8 cellular contexts compared by ENCODE assay signal in genomic region chr2:55961318-55961911, GRCh38. TPM values are rescaled to one million over a fixed set of nuclear protein-coding genes. Genes with fewer than 3 reads are reported as not detected.
DNase-seq lines count a peak whose midpoint lies in the region; ATAC-seq, FAIRE-seq and TF ChIP-seq lines count a peak whose summit lies in the region.

No MANE protein-coding gene starts in this region.

- H3K27ac Mint-ChIP-seq in WTC11, result no peak overlapping the region

- H3K4me1 Mint-ChIP-seq in WTC11, result no peaks in the 10 kb centered on the region

- peak; percentile 47 for FAIRE-seq in GM19239 (lab: Jason Lieb, UNC)

- TF ChIP-seq POLR2A in upper lobe of left lung (IDR thresholded peaks at IDR 0.05), result no peak

- intact Hi-C loops in posterior vena cava (cut with DNase I), result no loop called here

- H3K4me3 ChIP-seq in BJ (ENCODE audit: low read depth, low read length), result no peak overlapping the region
- no peak overlapping the region for H3K4me3 ChIP-seq in upper lobe of left lung

- no peaks in the 10 kb centered on the region for H3K36me3 ChIP-seq in BJ (ENCODE audit: control insufficient read depth, insufficient read depth, low read length)
- H3K36me3 ChIP-seq in upper lobe of left lung, result no peaks in the 10 kb centered on the region

- POLR2A ChIA-PET in BJ (lab: Charles Lee), result no interaction called here
- POLR2A ChIA-PET in WTC11 (lab: Charles Lee), result no interaction called here

- WGBS in upper lobe of left lung, 2 donors, result 9 to 20% methylated on average over 3 of the region's 3 CpGs

- H3K4me3 Mint-ChIP-seq in WTC11, result no peak overlapping the region

- H3K27me3 ChIP-seq in BJ (ENCODE audit: control insufficient read depth, insufficient read depth, low read length) (no peaks in the 10 kb centered on the region), upper lobe of left lung (no peaks in the 10 kb centered on the region)

- no peaks in the 10 kb centered on the region for H3K9me3 ChIP-seq in upper lobe of left lung

- no peak for TF ChIP-seq EP300 in upper lobe of left lung (IDR thresholded peaks at IDR 0.05)

- peak; percentile 65 for ATAC-seq in WTC11
- ATAC-seq in upper lobe of left lung (ENCODE audit: low FRiP score in 2 of 2), result peak in 1 of 2 donors; percentile 52

- H3K27ac ChIP-seq in upper lobe of left lung, result no peak overlapping the region

- H3K36me3 Mint-ChIP-seq in WTC11, result no peaks in the 10 kb centered on the region

- CTCF ChIA-PET in BJ (lab: Yijun Ruan, JAX) (interaction anchor here (0.7 to 5.3 kb wide), 32 partner anchors 8 to 246 kb away, joined by 3 to 43 read pairs (median 4); no protein-coding TSS in a partner anchor), WTC11 (lab: Charles Lee) (interaction anchor here (1.0 to 4.5 kb wide), 10 partner anchors 10 to 258 kb away, joined by 3 to 47 read pairs (median 5); no protein-coding TSS in a partner anchor)

- no peaks in the 10 kb centered on the region for H3K9me3 Mint-ChIP-seq in WTC11

- H3K27me3 Mint-ChIP-seq in WTC11 (ENCODE audit: low read depth), result no peaks in the 10 kb centered on the region

- DNase-seq in BJ (ENCODE audit: low read depth) (no peak), GM19239 (ENCODE audit: insufficient read length, low spot score) (peak; percentile 12), NCI-H1092 treated with DMSO at 0.1 percent for 48 hours (lab: John Stamatoyannopoulos, UW) (peak; percentile 12), WTC11 (ENCODE audit: low spot score) (no peak), iPS DF 4.7 (ENCODE audit: extremely low read depth, low spot score) (peak; percentile 19), upper lobe of left lung (no peak), posterior vena cava (ENCODE audit: low spot score) (no peak)
- no peak for DNase-seq in effector CD8-positive, alpha-beta T cell (lab: John Stamatoyannopoulos, UW)

- peaks cover 0 to 13% (median 8%) of the 10 kb centered on the region in 4 donors for H3K4me1 ChIP-seq in upper lobe of left lung

- peak; percentile 66 for TF ChIP-seq CTCF in BJ (IDR thresholded peaks at IDR 0.05; ENCODE audit: insufficient read depth, low read depth, low read length)
- TF ChIP-seq CTCF in WTC11 (IDR thresholded peaks at IDR 0.05), result 0 out of 2 replicates have a peak, but pooled peaks have one; percentile 24
- TF ChIP-seq CTCF in upper lobe of left lung (IDR thresholded peaks at IDR 0.05), result peak in 4 of 6 experiments; percentile 28 to 52 (median 44)

TF ChIP-seq in WTC11, 78 proteins besides CTCF, POLR2A, EP300 and RAD21:
- TF ChIP-seq, protein P1, sequence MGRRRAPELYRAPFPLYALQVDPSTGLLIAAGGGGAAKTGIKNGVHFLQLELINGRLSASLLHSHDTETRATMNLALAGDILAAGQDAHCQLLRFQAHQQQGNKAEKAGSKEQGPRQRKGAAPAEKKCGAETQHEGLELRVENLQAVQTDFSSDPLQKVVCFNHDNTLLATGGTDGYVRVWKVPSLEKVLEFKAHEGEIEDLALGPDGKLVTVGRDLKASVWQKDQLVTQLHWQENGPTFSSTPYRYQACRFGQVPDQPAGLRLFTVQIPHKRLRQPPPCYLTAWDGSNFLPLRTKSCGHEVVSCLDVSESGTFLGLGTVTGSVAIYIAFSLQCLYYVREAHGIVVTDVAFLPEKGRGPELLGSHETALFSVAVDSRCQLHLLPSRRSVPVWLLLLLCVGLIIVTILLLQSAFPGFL (CRISPR knock-in tag; IDR thresholded peaks at IDR 0.05; ENCODE audit: borderline replicate concordance), result no peak
- TF ChIP-seq TCF7 (CRISPR knock-in tag; IDR thresholded peaks at IDR 0.05; ENCODE audit: low read depth) (no peak), HMGA2 (CRISPR knock-in tag; IDR thresholded peaks at IDR 0.05) (no peak), MLX (CRISPR knock-in tag; IDR thresholded peaks at IDR 0.05) (no peak), NFATC4 (CRISPR knock-in tag; IDR thresholded peaks at IDR 0.05) (no peak), ATF6 (CRISPR knock-in tag; IDR thresholded peaks at IDR 0.05) (no peak), SOX15 (CRISPR knock-in tag; IDR thresholded peaks at IDR 0.05) (no peak), RORB (CRISPR knock-in tag; IDR thresholded peaks at IDR 0.05) (no peak), PRRX2 (CRISPR knock-in tag; IDR thresholded peaks at IDR 0.05) (no peak), ATF2 (CRISPR knock-in tag; IDR thresholded peaks at IDR 0.05; ENCODE audit: borderline replicate concordance, low read depth) (no peak)
- TF ChIP-seq, protein P2, sequence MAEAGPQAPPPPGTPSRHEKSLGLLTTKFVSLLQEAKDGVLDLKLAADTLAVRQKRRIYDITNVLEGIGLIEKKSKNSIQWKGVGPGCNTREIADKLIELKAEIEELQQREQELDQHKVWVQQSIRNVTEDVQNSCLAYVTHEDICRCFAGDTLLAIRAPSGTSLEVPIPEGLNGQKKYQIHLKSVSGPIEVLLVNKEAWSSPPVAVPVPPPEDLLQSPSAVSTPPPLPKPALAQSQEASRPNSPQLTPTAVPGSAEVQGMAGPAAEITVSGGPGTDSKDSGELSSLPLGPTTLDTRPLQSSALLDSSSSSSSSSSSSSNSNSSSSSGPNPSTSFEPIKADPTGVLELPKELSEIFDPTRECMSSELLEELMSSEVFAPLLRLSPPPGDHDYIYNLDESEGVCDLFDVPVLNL (CRISPR knock-in tag; IDR thresholded peaks at IDR 0.05; ENCODE audit: borderline replicate concordance, low read depth), result no peak
- TF ChIP-seq, protein P3, sequence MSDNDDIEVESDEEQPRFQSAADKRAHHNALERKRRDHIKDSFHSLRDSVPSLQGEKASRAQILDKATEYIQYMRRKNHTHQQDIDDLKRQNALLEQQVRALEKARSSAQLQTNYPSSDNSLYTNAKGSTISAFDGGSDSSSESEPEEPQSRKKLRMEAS (CRISPR knock-in tag; IDR thresholded peaks at IDR 0.05), result no peak
- TF ChIP-seq, protein P4, sequence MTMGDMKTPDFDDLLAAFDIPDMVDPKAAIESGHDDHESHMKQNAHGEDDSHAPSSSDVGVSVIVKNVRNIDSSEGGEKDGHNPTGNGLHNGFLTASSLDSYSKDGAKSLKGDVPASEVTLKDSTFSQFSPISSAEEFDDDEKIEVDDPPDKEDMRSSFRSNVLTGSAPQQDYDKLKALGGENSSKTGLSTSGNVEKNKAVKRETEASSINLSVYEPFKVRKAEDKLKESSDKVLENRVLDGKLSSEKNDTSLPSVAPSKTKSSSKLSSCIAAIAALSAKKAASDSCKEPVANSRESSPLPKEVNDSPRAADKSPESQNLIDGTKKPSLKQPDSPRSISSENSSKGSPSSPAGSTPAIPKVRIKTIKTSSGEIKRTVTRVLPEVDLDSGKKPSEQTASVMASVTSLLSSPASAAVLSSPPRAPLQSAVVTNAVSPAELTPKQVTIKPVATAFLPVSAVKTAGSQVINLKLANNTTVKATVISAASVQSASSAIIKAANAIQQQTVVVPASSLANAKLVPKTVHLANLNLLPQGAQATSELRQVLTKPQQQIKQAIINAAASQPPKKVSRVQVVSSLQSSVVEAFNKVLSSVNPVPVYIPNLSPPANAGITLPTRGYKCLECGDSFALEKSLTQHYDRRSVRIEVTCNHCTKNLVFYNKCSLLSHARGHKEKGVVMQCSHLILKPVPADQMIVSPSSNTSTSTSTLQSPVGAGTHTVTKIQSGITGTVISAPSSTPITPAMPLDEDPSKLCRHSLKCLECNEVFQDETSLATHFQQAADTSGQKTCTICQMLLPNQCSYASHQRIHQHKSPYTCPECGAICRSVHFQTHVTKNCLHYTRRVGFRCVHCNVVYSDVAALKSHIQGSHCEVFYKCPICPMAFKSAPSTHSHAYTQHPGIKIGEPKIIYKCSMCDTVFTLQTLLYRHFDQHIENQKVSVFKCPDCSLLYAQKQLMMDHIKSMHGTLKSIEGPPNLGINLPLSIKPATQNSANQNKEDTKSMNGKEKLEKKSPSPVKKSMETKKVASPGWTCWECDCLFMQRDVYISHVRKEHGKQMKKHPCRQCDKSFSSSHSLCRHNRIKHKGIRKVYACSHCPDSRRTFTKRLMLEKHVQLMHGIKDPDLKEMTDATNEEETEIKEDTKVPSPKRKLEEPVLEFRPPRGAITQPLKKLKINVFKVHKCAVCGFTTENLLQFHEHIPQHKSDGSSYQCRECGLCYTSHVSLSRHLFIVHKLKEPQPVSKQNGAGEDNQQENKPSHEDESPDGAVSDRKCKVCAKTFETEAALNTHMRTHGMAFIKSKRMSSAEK (CRISPR knock-in tag; IDR thresholded peaks at IDR 0.05; ENCODE audit: borderline replicate concordance), result no peak

RNA-seq across cellular contexts. Expression of gene EFEMP1, which starts 37.8 kb away (rescaled TPM):
- polyA plus RNA-seq in BJ (2011; rRNA removed), result 1,148 and 1,200 TPM in 2 replicates
- 400 and 601 TPM in 2 replicates for polyA minus RNA-seq in BJ (2011; rRNA and poly(A)+ RNA removed)
- 24.0 to 25.7 TPM (median 25.6 TPM) in 3 replicates for total RNA-seq in WTC11 (2021)
- total RNA-seq in upper lobe of left lung, result 100 to 1,000 TPM in 5 of 6 donors, 10 to 100 TPM in 1; 65.0 to 293 (median 213) TPM
- total RNA-seq in posterior vena cava, result 100 to 1,000 TPM; 327 to 476 TPM

Comparison
In these comparisons a context has a peak if more than half of its experiments do, and no peak if none do; other contexts are left out.
1. DNase-seq: peak in GM19239 (single experiment), NCI-H1092 treated with DMSO at 0.1 percent for 48 hours (single experiment) and iPS DF 4.7 (single experiment); none in BJ (single experiment), WTC11 (single experiment), upper lobe of left lung (0 of 2), posterior vena cava (single experiment) and effector CD8-positive, alpha-beta T cell (single experiment).
2. Peak in every context shown above with its lines, with median percentiles within 50 percentile points of each other: CTCF ChIP-seq.